ENCODE assay signal across 19 cellular contexts in the genomic region with DNA sequence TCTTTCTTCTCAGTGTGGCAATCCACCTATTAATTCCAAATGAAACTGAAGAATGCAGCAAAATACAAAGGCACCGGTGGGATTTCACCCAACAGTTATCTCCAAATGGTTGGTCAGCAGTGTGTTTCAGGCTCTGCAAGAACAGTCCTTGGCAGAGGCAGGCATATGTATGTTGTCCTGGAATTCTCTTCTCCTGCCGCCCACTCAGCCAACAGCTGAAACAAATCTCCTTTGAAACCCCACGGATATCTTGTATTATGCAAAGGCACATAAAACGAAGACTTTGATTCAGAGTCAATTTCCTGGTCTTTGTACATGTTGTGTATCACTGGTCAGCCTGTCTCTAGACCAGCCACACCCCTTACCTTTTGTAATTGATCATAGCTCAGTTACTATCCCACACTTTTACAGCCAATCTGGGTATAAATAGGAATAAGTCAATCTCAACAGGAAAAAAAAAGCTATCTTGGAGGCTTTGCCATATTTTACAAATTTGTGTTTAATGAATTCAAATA. TPM values are rescaled to one million over a fixed set of nuclear protein-coding genes. Genes with fewer than 3 reads are reported as not detected.
"Had no signal": no experiment of that assay in that cellular context is flagged by ENCODE, and none has a peak within 500 bp of the region (broad histone marks: within the 10 kb centered on the region; RNA-seq: fewer than 3 reads in every experiment).

No MANE protein-coding gene starts in this region.

- ATAC-seq: activated CD4-positive, alpha-beta T cell treated with anti-CD3 and anti-CD28 coated beads for 36 hours; activated T-cell treated with anti-CD3 and anti-CD28 coated beads, Interleukin-2, amount 50 U/mL, for 4 hours; lower lobe of right lung; T-helper 17 cell; upper lobe of right lung had no signal

- H3K27ac ChIP-seq: lower lobe of right lung, neutrophil, stomach, testis, upper lobe of right lung, WERI-Rb-1 had no signal

- H3K4me1 ChIP-seq: lower lobe of right lung, stomach, testis, upper lobe of right lung had no signal

- H3K27me3 ChIP-seq: neutrophil, stomach, testis, upper lobe of right lung had no signal

- H3K9me3 ChIP-seq: lower lobe of right lung, neutrophil, stomach, testis, upper lobe of right lung had no signal

- DNase-seq: activated CD4-positive, alpha-beta memory T cell treated with anti-CD3 and anti-CD28 coated beads, Interleukin-2, amount 10 ng/mL, durations not matched to agents 7 days and 5 days; activated CD4-positive, alpha-beta T cell treated with anti-CD3 and anti-CD28 coated beads for 36 hours; activated gamma-delta T cell; activated naive CD8-positive, alpha-beta T cell treated with anti-CD3 and anti-CD28 coated beads for 36 hours; activated T-cell treated with anti-CD3 and anti-CD28 coated beads, Interleukin-2, amount 50 U/mL, for 4 hours; cerebellar nuclear complex; effector memory CD4-positive, alpha-beta T cell; glutamatergic neuron; kidney glomerular epithelial cell; lower lobe of right lung; naive B cell; retina; stimulated activated CD4-positive, alpha-beta T cell treated with anti-CD3 and anti-CD28 coated beads, Interleukin-1b, Interleukin-23, amount 100 ng/mL, for 48 hours; stomach; T-helper 17 cell; testis; upper lobe of right lung; WERI-Rb-1 had no signal

- H3K4me3 ChIP-seq: lower lobe of right lung, stomach, testis, upper lobe of right lung had no signal

- H3K36me3 ChIP-seq: lower lobe of right lung, neutrophil, stomach, upper lobe of right lung, WERI-Rb-1 had no signal

RNA-seq across cellular contexts. Expression of a gene that starts 29.2 kb away (rescaled TPM):
- total RNA-seq: activated CD4-positive, alpha-beta memory T cell treated with anti-CD3 and anti-CD28 coated beads, Interleukin-2, amount 10 ng/mL, durations not matched to agents 7 days and 5 days; activated CD4-positive, alpha-beta T cell treated with anti-CD3 and anti-CD28 coated beads for 36 hours; activated naive CD8-positive, alpha-beta T cell treated with anti-CD3 and anti-CD28 coated beads for 36 hours; T-helper 17 cell had no signal
